In genomic region chr12:30594509-30594908, GRCh38 we compare ENCODE assay signal across 31 cellular contexts.
"Had no signal": no experiment of that assay in that cellular context is flagged by ENCODE, and none has a peak within 500 bp of the region (broad histone marks: within the 10 kb centered on the region; RNA-seq: fewer than 3 reads in every experiment).

No MANE protein-coding gene starts in this region.

- H3K4me1 Mint-ChIP-seq: naive thymus-derived CD8-positive, alpha-beta T cell; neural crest cell; stimulated activated memory B cell treated with anti-CD40 and anti-IgM and Interleukin-4, amounts not matched to agents 10 μg/mL and 1 μg/mL and 100 μg/mL, for 72 hours had no signal

- H3K4me3 Mint-ChIP-seq: naive thymus-derived CD8-positive, alpha-beta T cell; natural killer cell treated with Interleukin-12 subunit alpha and Interleukin-12 subunit beta and Interleukin-15 and Interleukin-18, amount 100 ng/mL, for 72 hours; nephron progenitor cell; neural crest cell; stimulated activated memory B cell treated with anti-CD40 and anti-IgM and Interleukin-4, amounts not matched to agents 10 μg/mL and 1 μg/mL and 100 μg/mL, for 72 hours; stimulated activated naive CD8-positive, alpha-beta T cell treated with anti-CD3 and anti-CD28 coated beads, Interleukin-15, Interleukin-2, amounts not matched to agents 100 ng/mL and 50 ng/mL, for 24 hours had no signal

- H3K27ac Mint-ChIP-seq: naive thymus-derived CD8-positive, alpha-beta T cell; natural killer cell treated with Interleukin-12 subunit alpha and Interleukin-12 subunit beta and Interleukin-15 and Interleukin-18, amount 100 ng/mL, for 72 hours; nephron progenitor cell; progenitor cell of endocrine pancreas; stimulated activated memory B cell treated with anti-CD40 and anti-IgM and Interleukin-4, amounts not matched to agents 10 μg/mL and 1 μg/mL and 100 μg/mL, for 72 hours; stimulated activated naive CD8-positive, alpha-beta T cell treated with anti-CD3 and anti-CD28 coated beads, Interleukin-15, Interleukin-2, amounts not matched to agents 100 ng/mL and 50 ng/mL, for 24 hours had no signal

- H3K27ac ChIP-seq: neutrophil, pancreas, psoas muscle, skin epidermis, spleen, stomach, thoracic aorta, thyroid gland, tibial nerve, upper lobe of left lung, vagina had no signal

- H3K27me3 ChIP-seq: neutrophil, pancreas, spleen, stomach, thyroid gland, tibial nerve, upper lobe of left lung, vagina had no signal

- FAIRE-seq: pancreas, urothelium cell line had no signal

- H3K36me3 ChIP-seq: neutrophil, pancreas, spleen, stomach, thoracic aorta, thyroid gland, tibial nerve, upper lobe of left lung, vagina had no signal

- ATAC-seq: naive thymus-derived CD8-positive, alpha-beta T cell; natural killer cell treated with Interleukin-12 subunit alpha and Interleukin-12 subunit beta and Interleukin-15 and Interleukin-18, amount 100 ng/mL, for 72 hours; pancreas; psoas muscle; right cardiac atrium; sciatic nerve; stimulated activated memory B cell treated with anti-CD40 and anti-IgM and Interleukin-4, amounts not matched to agents 10 μg/mL and 1 μg/mL and 100 μg/mL, for 72 hours had no signal

- H3K9me3 ChIP-seq: neutrophil, pancreas, psoas muscle, thoracic aorta, thyroid gland, tibial nerve, upper lobe of left lung, vagina had no signal

- H3K4me3 ChIP-seq: pancreas, psoas muscle, skin epidermis, smooth muscle cell, spleen, stomach, thoracic aorta, thyroid gland, tibial nerve, upper lobe of left lung, vagina had no signal

- H3K4me2 ChIP-seq: smooth muscle cell had no signal

- H3K27me3 Mint-ChIP-seq: natural killer cell treated with Interleukin-12 subunit alpha and Interleukin-12 subunit beta and Interleukin-15 and Interleukin-18, amount 100 ng/mL, for 72 hours; progenitor cell of endocrine pancreas; stimulated activated memory B cell treated with anti-CD40 and anti-IgM and Interleukin-4, amounts not matched to agents 10 μg/mL and 1 μg/mL and 100 μg/mL, for 72 hours; stimulated activated naive CD8-positive, alpha-beta T cell treated with anti-CD3 and anti-CD28 coated beads, Interleukin-15, Interleukin-2, amounts not matched to agents 100 ng/mL and 50 ng/mL, for 24 hours had no signal

- DNase-seq: naive thymus-derived CD8-positive, alpha-beta T cell; nephron progenitor cell; nucleus accumbens; pancreas; posterior cingulate gyrus; psoas muscle; right cardiac atrium; spleen; stimulated activated CD4-positive, alpha-beta T cell treated with anti-CD3 and anti-CD28 coated beads, Interleukin-12 subunit alpha, Interleukin-12 subunit beta, amount 100 ng/mL, for 4 hours; stimulated activated CD4-positive, alpha-beta T cell treated with anti-CD3 and anti-CD28 coated beads, Interleukin-1b, Interleukin-23, amount 100 ng/mL, for 48 hours; stimulated activated CD4-positive, alpha-beta T cell treated with anti-CD3 and anti-CD28 coated beads, Interleukin-4, amount 100 ng/mL, for 1 hour; stimulated activated CD4-positive, alpha-beta T cell treated with anti-CD3 and anti-CD28 coated beads, Interleukin-4, amount 100 ng/mL, for 4 hours; stimulated activated CD8-positive, alpha-beta memory T cell treated with anti-CD3 and anti-CD28 coated beads, Interleukin-4, amount 100 ng/mL, for 48 hours; stimulated activated naive CD4-positive, alpha-beta T cell; stomach; thyroid gland; trophoblast cell; upper lobe of left lung had no signal

- H3K4me1 ChIP-seq: pancreas, psoas muscle, spleen, stomach, thyroid gland, tibial nerve, upper lobe of left lung, vagina had no signal
